13 cellular contexts compared by ENCODE assay signal in genomic region chr4:152102184-152103000, GRCh38.
DNase-seq lines count a peak whose midpoint lies in the region; ATAC-seq, FAIRE-seq and TF ChIP-seq lines count a peak whose summit lies in the region.
"Had no signal": no experiment of that assay in that cellular context is flagged by ENCODE, and none has a peak within 500 bp of the region (broad histone marks: within the 10 kb centered on the region; RNA-seq: fewer than 3 reads in every experiment).

No MANE protein-coding gene starts in this region.

- ATAC-seq in activated T-cell treated with anti-CD3 and anti-CD28 coated beads, Interleukin-2, amount 50 U/mL, for 72 hours (replicated peaks in 1 of 2): peak in 1 of 2 donors; percentile 16
- ATAC-seq in foreskin keratinocyte: peak; percentile 74
- ATAC-seq: left lobe of liver had no signal

- H3K9me3 ChIP-seq in mammary epithelial cell (replicated peaks; ENCODE audit: insufficient read depth, low read length) (no peaks in the 10 kb centered on the region), breast epithelium (no peaks in the 10 kb centered on the region)
- H3K9me3 ChIP-seq: tibial nerve had no signal

- H3K4me2 ChIP-seq in mammary epithelial cell (ENCODE audit: insufficient read depth, low read depth, low read length): no peak overlapping the region

- no peaks in the 10 kb centered on the region for H3K27me3 ChIP-seq in mammary epithelial cell (ENCODE audit: insufficient read depth, low read length)
- H3K27me3 ChIP-seq in breast epithelium: no peaks in the 10 kb centered on the region
- H3K27me3 ChIP-seq in foreskin keratinocyte: no peaks in the 10 kb centered on the region
- H3K27me3 ChIP-seq: tibial nerve had no signal

- H3K36me3 Mint-ChIP-seq in activated T-cell treated with anti-CD3 and anti-CD28 coated beads, Interleukin-2, amount 50 U/mL, for 72 hours (ENCODE audit: insufficient read depth in 2 of 2): peaks cover 2% of the 10 kb centered on the region in 2 donors
- H3K36me3 Mint-ChIP-seq in type B pancreatic cell: no peaks in the 10 kb centered on the region
- H3K36me3 Mint-ChIP-seq: CD14-positive monocyte had no signal

- CTCF ChIA-PET in mammary epithelial cell (lab: Charles Lee; ENCODE audit: low non-redundant PET): no interaction called here

- 71% methylated on average over 7 of the region's 7 CpGs for WGBS in mammary epithelial cell (ENCODE audit: low coverage, missing lambda C conversion rate)

- H3K4me1 Mint-ChIP-seq in activated T-cell treated with anti-CD3 and anti-CD28 coated beads, Interleukin-2, amount 50 U/mL, for 72 hours (ENCODE audit: low read depth): peaks cover 87% of the 10 kb centered on the region
- H3K4me1 Mint-ChIP-seq in type B pancreatic cell (ENCODE audit: unreplicated experiment): peaks cover 50% of the 10 kb centered on the region

- H3K9ac ChIP-seq in mammary epithelial cell (ENCODE audit: insufficient read depth, low read length): no peak overlapping the region

- BruUV-seq in mammary epithelial cell (replicated peaks; lab: Mats Ljungman, UMichigan): TSS peak; percentile 71

- DNase-seq in mammary epithelial cell (peak; percentile 84), breast epithelium (ENCODE audit: low spot score in 2 of 2) (no peak), foreskin keratinocyte (peak; percentile 95 to 98), type B pancreatic cell (ENCODE audit: extremely low spot score, unreplicated experiment) (no peak), NCI-H2029 (lab: John Stamatoyannopoulos, UW) (no peak), GM19239 (ENCODE audit: insufficient read length, low spot score) (no peak)
- no peak for DNase-seq in activated T-cell treated with anti-CD3 and anti-CD28 coated beads, Interleukin-2, amount 50 U/mL, for 72 hours
- DNase-seq in effector CD8-positive, alpha-beta T cell (lab: John Stamatoyannopoulos, UW): no peak
- DNase-seq: activated CD4-positive, alpha-beta T cell treated with anti-CD3 and anti-CD28 coated beads, Interleukin-2, amount 50 U/mL, for 4 hours; Karpas-422 had no signal

- in situ Hi-C loops in mammary epithelial cell (cut with MboI; ENCODE audit: low sequenced_read_pairs in 2 of 2): no loop called here

- intact Hi-C loops in mammary epithelial cell (cut with micrococcal nuclease): no loop called here
- intact Hi-C loops in breast epithelium (cut with DNase I; ENCODE audit: low total_unique reads): no loop called here

- no peaks in the 10 kb centered on the region for H3K9me3 Mint-ChIP-seq in activated T-cell treated with anti-CD3 and anti-CD28 coated beads, Interleukin-2, amount 50 U/mL, for 72 hours
- H3K9me3 Mint-ChIP-seq in type B pancreatic cell: no peaks in the 10 kb centered on the region

- no peak for TF ChIP-seq CTCF in mammary epithelial cell (conservative IDR thresholded peaks at IDR 0.05 in 1 of 2, IDR thresholded peaks at IDR 0.05 in 1 of 2; ENCODE audit: extremely low read depth in 1 of 2, insufficient read depth in 1 of 2, low read depth in 1 of 2, low read length in 2 of 2)
- TF ChIP-seq CTCF in breast epithelium (IDR thresholded peaks at IDR 0.05): no peak
- no peak for TF ChIP-seq CTCF in foreskin keratinocyte (conservative IDR thresholded peaks at IDR 0.05)
- TF ChIP-seq CTCF in type B pancreatic cell (conservative IDR thresholded peaks at IDR 0.05): no peak

- TF ChIP-seq POLR2A in breast epithelium (IDR thresholded peaks at IDR 0.05): no peak

- peak overlapping the region; percentile 89 for H3K27ac Mint-ChIP-seq in activated T-cell treated with anti-CD3 and anti-CD28 coated beads, Interleukin-2, amount 50 U/mL, for 72 hours
- H3K27ac Mint-ChIP-seq in type B pancreatic cell: peak overlapping the region; percentile 57
- H3K27ac Mint-ChIP-seq: CD14-positive monocyte had no signal

- dilution Hi-C loops in mammary epithelial cell (cut with HindIII; ENCODE audit: low sequenced_read_pairs): no loop called here

- H3K27ac ChIP-seq in mammary epithelial cell (ENCODE audit: insufficient read depth, low read depth, low read length): peak overlapping the region; percentile 53
- H3K27ac ChIP-seq in breast epithelium: no peak overlapping the region
- peak overlapping the region; percentile 84 for H3K27ac ChIP-seq in foreskin keratinocyte

- H3K4me3 Mint-ChIP-seq in activated T-cell treated with anti-CD3 and anti-CD28 coated beads, Interleukin-2, amount 50 U/mL, for 72 hours: peak overlapping the region; percentile 88 to 94
- H3K4me3 Mint-ChIP-seq in type B pancreatic cell: no peak overlapping the region
- H3K4me3 Mint-ChIP-seq: CD14-positive monocyte had no signal

- no peaks in the 10 kb centered on the region for H3K36me3 ChIP-seq in mammary epithelial cell (ENCODE audit: insufficient read depth, low read length)
- H3K36me3 ChIP-seq in breast epithelium: no peaks in the 10 kb centered on the region
- H3K36me3 ChIP-seq: tibial nerve had no signal

- H3K4me3 ChIP-seq in mammary epithelial cell (replicated peaks in 1 of 3; ENCODE audit: insufficient read depth in 1 of 3, low read depth in 2 of 3, low read length in 3 of 3) (no peak overlapping the region), breast epithelium (no peak overlapping the region)
- H3K4me3 ChIP-seq: tibial nerve had no signal

- H2AFZ ChIP-seq in mammary epithelial cell (ENCODE audit: low read depth, low read length): peak overlapping the region; percentile 45

- H3K79me2 ChIP-seq in mammary epithelial cell (ENCODE audit: insufficient read depth, low read length): no peaks in the 10 kb centered on the region

- no peaks in the 10 kb centered on the region for H4K20me1 ChIP-seq in mammary epithelial cell (ENCODE audit: insufficient read depth, low read length)

- H3K27me3 Mint-ChIP-seq in activated T-cell treated with anti-CD3 and anti-CD28 coated beads, Interleukin-2, amount 50 U/mL, for 72 hours (ENCODE audit: low read depth): no peaks in the 10 kb centered on the region
- H3K27me3 Mint-ChIP-seq in type B pancreatic cell: no peaks in the 10 kb centered on the region

- H3K4me1 ChIP-seq in mammary epithelial cell (ENCODE audit: insufficient read depth, low read length) (peaks cover 38% of the 10 kb centered on the region), breast epithelium (no peaks in the 10 kb centered on the region), foreskin keratinocyte (peaks cover 39% of the 10 kb centered on the region)

- FAIRE-seq in GM19239 (lab: Jason Lieb, UNC): no peak

Comparison
In these comparisons a context has a peak if more than half of its experiments do, and no peak if none do; other contexts are left out.
1. DNase-seq: peak in mammary epithelial cell (single experiment) and foreskin keratinocyte (2 of 2); none in breast epithelium (0 of 2), activated T-cell treated with anti-CD3 and anti-CD28 coated beads, Interleukin-2, amount 50 U/mL, for 72 hours (0 of 2), type B pancreatic cell (single experiment), effector CD8-positive, alpha-beta T cell (single experiment), NCI-H2029 (single experiment) and GM19239 (single experiment).
2. H3K27ac ChIP-seq: peak in mammary epithelial cell (single experiment) and foreskin keratinocyte (single experiment); none in breast epithelium (0 of 2).